In the genomic region with DNA sequence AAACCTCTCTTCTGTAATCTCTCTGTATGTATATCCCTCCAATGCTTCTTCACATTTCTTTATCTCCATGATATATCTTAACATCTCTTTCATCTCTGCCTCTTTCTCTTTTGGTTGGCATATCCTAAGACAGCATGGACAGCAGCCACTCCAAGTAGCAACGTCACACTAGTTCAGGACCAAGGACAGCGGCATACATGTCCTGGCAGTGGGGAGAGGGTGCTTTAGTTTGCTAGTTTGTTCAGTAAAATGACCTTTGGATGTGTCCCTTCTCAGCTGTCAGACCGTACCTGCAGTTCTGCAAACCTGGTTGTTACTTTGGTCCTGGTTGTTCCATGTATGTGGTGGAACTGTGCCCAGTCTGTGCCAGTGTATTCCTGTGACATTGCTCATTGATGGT, we compare ENCODE assay signal across 9 cellular contexts.
DNase-seq lines count a peak whose midpoint lies in the region; ATAC-seq and TF ChIP-seq lines count a peak whose summit lies in the region.
"Had no signal": no experiment of that assay in that cellular context is flagged by ENCODE, and none has a peak within 500 bp of the region (broad histone marks: within the 10 kb centered on the region; RNA-seq: fewer than 3 reads in every experiment).

No MANE protein-coding gene starts in this region.

- WGBS in lung, 2 donors, result 17 to 18% methylated on average over 3 of the region's 3 CpGs

- H3K4me3 Mint-ChIP-seq in natural killer cell treated with Interleukin-12 subunit alpha and Interleukin-12 subunit beta and Interleukin-15 and Interleukin-18, amount 100 ng/mL, for 72 hours, result no peak overlapping the region
- H3K4me3 Mint-ChIP-seq: stimulated activated naive CD8-positive, alpha-beta T cell treated with anti-CD3 and anti-CD28 coated beads, Interleukin-15, Interleukin-2, amounts not matched to agents 100 ng/mL and 50 ng/mL, for 24 hours had no signal

- ATAC-seq in lung (ENCODE audit: insufficient read depth, low FRiP score) (no peak), GM18498 (IDR thresholded peaks at IDR 0.05; ENCODE audit: unreplicated experiment) (no peak), GM18907 (IDR thresholded peaks at IDR 0.05; ENCODE audit: unreplicated experiment) (no peak)
- no peak for ATAC-seq in natural killer cell treated with Interleukin-12 subunit alpha and Interleukin-12 subunit beta and Interleukin-15 and Interleukin-18, amount 100 ng/mL, for 72 hours

- H3K27ac ChIP-seq in lung (ENCODE audit: low read depth in 1 of 2, low read length in 1 of 2), result no peak overlapping the region

- H3K36me3 Mint-ChIP-seq in natural killer cell treated with Interleukin-12 subunit alpha and Interleukin-12 subunit beta and Interleukin-15 and Interleukin-18, amount 100 ng/mL, for 72 hours, result no peaks in the 10 kb centered on the region

- no peaks in the 10 kb centered on the region for H3K36me3 ChIP-seq in lung (ENCODE audit: control insufficient read depth in 2 of 2, insufficient read depth in 2 of 2, low read length in 2 of 2)

- no peak overlapping the region for H3K4me3 ChIP-seq in lung

- no peaks in the 10 kb centered on the region for H3K27me3 ChIP-seq in lung (ENCODE audit: control insufficient read depth, insufficient read depth)

- H3K4me1 Mint-ChIP-seq in natural killer cell treated with Interleukin-12 subunit alpha and Interleukin-12 subunit beta and Interleukin-15 and Interleukin-18, amount 100 ng/mL, for 72 hours (ENCODE audit: low read depth in 2 of 2), result no peaks in the 10 kb centered on the region

- H3K27ac Mint-ChIP-seq in natural killer cell treated with Interleukin-12 subunit alpha and Interleukin-12 subunit beta and Interleukin-15 and Interleukin-18, amount 100 ng/mL, for 72 hours, result no peak overlapping the region
- H3K27ac Mint-ChIP-seq: stimulated activated naive CD8-positive, alpha-beta T cell treated with anti-CD3 and anti-CD28 coated beads, Interleukin-15, Interleukin-2, amounts not matched to agents 100 ng/mL and 50 ng/mL, for 24 hours had no signal

- H3K4me1 ChIP-seq in lung (ENCODE audit: control insufficient read depth in 2 of 2, insufficient read depth in 2 of 2, low read length in 2 of 2), result peaks cover 0 to 3% of the 10 kb centered on the region in 2 donors

- no peaks in the 10 kb centered on the region for H3K9me3 Mint-ChIP-seq in natural killer cell treated with Interleukin-12 subunit alpha and Interleukin-12 subunit beta and Interleukin-15 and Interleukin-18, amount 100 ng/mL, for 72 hours
- H3K9me3 Mint-ChIP-seq: stimulated activated naive CD8-positive, alpha-beta T cell treated with anti-CD3 and anti-CD28 coated beads, Interleukin-15, Interleukin-2, amounts not matched to agents 100 ng/mL and 50 ng/mL, for 24 hours had no signal

- peaks cover 9 to 20% of the 10 kb centered on the region in 2 donors for H3K27me3 Mint-ChIP-seq in natural killer cell treated with Interleukin-12 subunit alpha and Interleukin-12 subunit beta and Interleukin-15 and Interleukin-18, amount 100 ng/mL, for 72 hours

- TF ChIP-seq CTCF in lung (IDR thresholded peaks at IDR 0.05; ENCODE audit: control extremely low read depth, extremely low read depth), result no peak

- in situ Hi-C loops in T47D (cut with HindIII; ENCODE audit: low pct_unique_long_range_greater_than_20kb, low sequenced_read_pairs), result no loop called here

- DNase-seq in GM03348 (ENCODE audit: low spot score) (peak; percentile 71), LHCN-M2 (ENCODE audit: low read depth) (peak; percentile 67), T47D (ENCODE audit: low read depth in 1 of 2, low spot score in 1 of 2) (peak; percentile 67 to 90), lung (ENCODE audit: low spot score) (peak; percentile 36), NCI-H524 (lab: John Stamatoyannopoulos, UW) (no peak)
- no peak for DNase-seq in natural killer cell treated with Interleukin-12 subunit alpha and Interleukin-12 subunit beta and Interleukin-15 and Interleukin-18, amount 100 ng/mL, for 72 hours (ENCODE audit: low spot score)

- no peaks in the 10 kb centered on the region for H3K9me3 ChIP-seq in lung (ENCODE audit: control insufficient read depth in 2 of 2, insufficient read depth in 1 of 2, low read length in 1 of 2)

Comparison
In these comparisons a context has a peak if more than half of its experiments do, and no peak if none do; other contexts are left out.
1. DNase-seq: peak in GM03348 (single experiment), LHCN-M2 (single experiment), T47D (2 of 2) and lung (single experiment); none in natural killer cell treated with Interleukin-12 subunit alpha and Interleukin-12 subunit beta and Interleukin-15 and Interleukin-18, amount 100 ng/mL, for 72 hours (single experiment) and NCI-H524 (0 of 2).